Comparison of ENCODE assay signal across 15 cellular contexts in genomic region chr15:65194826-65195541, GRCh38. TPM values are rescaled to one million over a fixed set of nuclear protein-coding genes. Genes with fewer than 3 reads are reported as not detected.
DNase-seq lines count a peak whose midpoint lies in the region; ATAC-seq, FAIRE-seq and TF ChIP-seq lines count a peak whose summit lies in the region.
"Had no signal": no experiment of that assay in that cellular context is flagged by ENCODE, and none has a peak within 500 bp of the region (broad histone marks: within the 10 kb centered on the region; RNA-seq: fewer than 3 reads in every experiment).

No MANE protein-coding gene starts in this region.

- H2BK20ac ChIP-seq in H1 (ENCODE audit: low read length) = no peak overlapping the region

- H3K27ac ChIP-seq in H1 (ENCODE audit: low read depth, low read length) (no peak overlapping the region), testis (peak overlapping the region in 1 of 2 donors; percentile 78)
- H3K27ac ChIP-seq: hepatocyte had no signal

- H4K5ac ChIP-seq in H1 (ENCODE audit: insufficient read length, low read depth, low read length) = no peak overlapping the region

- TF ChIP-seq RAD21 in H1 (IDR thresholded peaks at IDR 0.05 in 1 of 2, conservative IDR thresholded peaks at IDR 0.05 in 1 of 2; ENCODE audit: low read depth in 2 of 2, low read length in 2 of 2) = no peak; a peak in 1 of 4 replicates

- no peaks in the 10 kb centered on the region for H3K4me1 Mint-ChIP-seq in activated CD8-positive, alpha-beta memory T cell treated with anti-CD3 and anti-CD28 coated beads, Interleukin-2, amount 10 ng/mL, durations not matched to agents 7 days and 5 days
- H3K4me1 Mint-ChIP-seq: activated CD4-positive, alpha-beta T cell treated with anti-CD3 and anti-CD28 coated beads, Interleukin-2, amount 10 ng/mL, durations not matched to agents 24 days and 14 days; neural crest cell had no signal

- H3K23ac ChIP-seq in H1 (ENCODE audit: insufficient read length) = no peak overlapping the region

- H3K14ac ChIP-seq in H1 (ENCODE audit: insufficient read length) = no peak overlapping the region

- H3K9me3 ChIP-seq in H1 (ENCODE audit: insufficient read depth in 2 of 2, low read depth in 1 of 2, low read length in 1 of 2) = peaks cover 3 to 5% of the 10 kb centered on the region in 2 experiments; a peak in 1 of 4 replicates
- no peaks in the 10 kb centered on the region for H3K9me3 ChIP-seq in testis

- H3K9me3 Mint-ChIP-seq in activated CD8-positive, alpha-beta memory T cell treated with anti-CD3 and anti-CD28 coated beads, Interleukin-2, amount 10 ng/mL, durations not matched to agents 7 days and 5 days (ENCODE audit: low read depth) = no peaks in the 10 kb centered on the region
- H3K9me3 Mint-ChIP-seq: activated CD4-positive, alpha-beta T cell treated with anti-CD3 and anti-CD28 coated beads, Interleukin-2, amount 10 ng/mL, durations not matched to agents 24 days and 14 days; neural crest cell had no signal

- TF ChIP-seq CTCF in H1 (IDR thresholded peaks at IDR 0.05; ENCODE audit: control extremely low read depth in 1 of 3, insufficient read depth in 1 of 3, low read depth in 1 of 3, low read length in 3 of 3) = peak in 2 of 3 experiments; percentile 8 to 14; a peak in 2 of 4 replicates
- TF ChIP-seq CTCF in testis (IDR thresholded peaks at IDR 0.05) = no peak

- no peak overlapping the region for H3K4me3 Mint-ChIP-seq in activated CD8-positive, alpha-beta memory T cell treated with anti-CD3 and anti-CD28 coated beads, Interleukin-2, amount 10 ng/mL, durations not matched to agents 7 days and 5 days
- H3K4me3 Mint-ChIP-seq: activated CD4-positive, alpha-beta T cell treated with anti-CD3 and anti-CD28 coated beads, Interleukin-2, amount 10 ng/mL, durations not matched to agents 24 days and 14 days; neural crest cell had no signal

- peak; percentile 34 for DNase-seq in activated CD8-positive, alpha-beta memory T cell treated with anti-CD3 and anti-CD28 coated beads, Interleukin-2, amount 50 U/mL, for 48 hours
- DNase-seq in activated CD8-positive, alpha-beta memory T cell treated with anti-CD3 and anti-CD28 coated beads, Interleukin-2, amount 10 ng/mL, durations not matched to agents 7 days and 5 days = no peak
- DNase-seq in H1 (ENCODE audit: low read depth in 1 of 2, low spot score in 2 of 2) = no peak
- DNase-seq in iPS-NIHi7 (ENCODE audit: extremely low spot score) = peak; percentile 23
- DNase-seq in testis = peak; percentile 63
- DNase-seq in SKM-1 (lab: John Stamatoyannopoulos, UW; ENCODE audit: unreplicated experiment) = no peak
- no peak for DNase-seq in effector CD4-positive, alpha-beta T cell
- DNase-seq: activated CD4-positive, alpha-beta T cell treated with anti-CD3 and anti-CD28 coated beads, Interleukin-2, amount 10 ng/mL, durations not matched to agents 24 days and 14 days; NCI-H1436 treated with DMSO at 0.1 percent for 48 hours; NCI-H774; T1000 had no signal

- no peak overlapping the region for H3K56ac ChIP-seq in H1 (replicated peaks; ENCODE audit: insufficient read length, low read depth, low read length)

- H3K27me3 Mint-ChIP-seq in activated CD8-positive, alpha-beta memory T cell treated with anti-CD3 and anti-CD28 coated beads, Interleukin-2, amount 10 ng/mL, durations not matched to agents 7 days and 5 days = no peaks in the 10 kb centered on the region

- H3K79me2 ChIP-seq in H1 (ENCODE audit: control insufficient read depth in 1 of 2, insufficient read depth in 2 of 2, low read length in 2 of 2) = no peaks in the 10 kb centered on the region
- H3K79me2 ChIP-seq: hepatocyte had no signal

- peak overlapping the region; percentile 49; the same call in 1 of the 2 replicates for H2AFZ ChIP-seq in H1 (ENCODE audit: low read length)
- H2AFZ ChIP-seq: hepatocyte had no signal

- H3K4me3 ChIP-seq in H1 (ENCODE audit: extremely low read depth in 1 of 4, insufficient read depth in 2 of 4, low read depth in 3 of 4, low read length in 4 of 4) (no peak overlapping the region), testis (no peak overlapping the region)
- H3K4me3 ChIP-seq: hepatocyte, smooth muscle cell had no signal

- no peak overlapping the region for H2BK120ac ChIP-seq in H1 (replicated peaks; ENCODE audit: low read depth, low read length)

- H2BK15ac ChIP-seq in H1 (ENCODE audit: low read length) = no peak overlapping the region

- TF ChIP-seq POLR2A in H1 (IDR thresholded peaks at IDR 0.05; ENCODE audit: control extremely low read depth in 1 of 2, low read depth in 2 of 2, low read length in 2 of 2) (no peak), testis (IDR thresholded peaks at IDR 0.05) (no peak)

- no peak overlapping the region for H3K4me2 ChIP-seq in H1 (ENCODE audit: insufficient read depth in 1 of 2, low read depth in 2 of 2, low read length in 2 of 2)
- H3K4me2 ChIP-seq: hepatocyte, smooth muscle cell had no signal

- no peak overlapping the region for H3K18ac ChIP-seq in H1 (ENCODE audit: extremely low read depth, low read length)

- no peaks in the 10 kb centered on the region for H4K20me1 ChIP-seq in H1 (replicated peaks in 1 of 2; ENCODE audit: control insufficient read depth in 1 of 2, insufficient read depth in 2 of 2, low read length in 2 of 2)

- H3K27ac Mint-ChIP-seq in activated CD8-positive, alpha-beta memory T cell treated with anti-CD3 and anti-CD28 coated beads, Interleukin-2, amount 10 ng/mL, durations not matched to agents 7 days and 5 days = no peak overlapping the region
- H3K27ac Mint-ChIP-seq: activated CD4-positive, alpha-beta T cell treated with anti-CD3 and anti-CD28 coated beads, Interleukin-2, amount 10 ng/mL, durations not matched to agents 24 days and 14 days had no signal

- H4K91ac ChIP-seq in H1 (replicated peaks; ENCODE audit: insufficient read length, low read length) = no peak overlapping the region

- POLR2A ChIA-PET in H1 (lab: Charles Lee; ENCODE audit: partially characterized antibody) = interaction anchor here (1.2 to 2.3 kb wide), 6 partner anchors 10 to 110 kb away, joined by 3 to 15 read pairs (median 6); partner anchors contain the start of genes CLPX and RNU5B-1

- no peak for TF ChIP-seq EP300 in H1 (IDR thresholded peaks at IDR 0.05; ENCODE audit: borderline replicate concordance in 1 of 2, low read depth in 2 of 2, low read length in 2 of 2)

- FAIRE-seq in H1 (lab: Jason Lieb, UNC) = no peak

- no peak overlapping the region for H2AK5ac ChIP-seq in H1 (ENCODE audit: low read depth, low read length)

- no peaks in the 10 kb centered on the region for H3K36me3 Mint-ChIP-seq in activated CD8-positive, alpha-beta memory T cell treated with anti-CD3 and anti-CD28 coated beads, Interleukin-2, amount 10 ng/mL, durations not matched to agents 7 days and 5 days

- CTCF ChIA-PET in activated CD8-positive, alpha-beta memory T cell treated with anti-CD3 and anti-CD28 coated beads, Interleukin-2, amount 10 ng/mL, durations not matched to agents 7 days and 5 days (lab: Charles Lee) = interaction anchor here (1.1 to 1.5 kb wide), 3 partner anchors 9 to 13 kb away, joined by 3 to 5 read pairs (median 3); partner anchors contain the start of gene CLPX
- CTCF ChIA-PET in H1 (lab: Charles Lee; ENCODE audit: partially characterized antibody) = interaction anchor here (0.6 to 11.8 kb wide), 17 partner anchors 15 to 917 kb away, joined by 3 to 123 read pairs (median 4); partner anchors contain the start of genes CILP and PARP16

- no peak overlapping the region for H4K8ac ChIP-seq in H1 (ENCODE audit: extremely low read depth, insufficient read depth, low read length)

- no peak overlapping the region for H2BK12ac ChIP-seq in H1 (ENCODE audit: low read depth, low read length)

- H3K9ac ChIP-seq in H1 (replicated peaks in 1 of 4; ENCODE audit: extremely low read depth in 1 of 4, low read depth in 3 of 4, low read length in 3 of 4) = no peak overlapping the region

- H3K27me3 ChIP-seq in H1 (replicated peaks in 1 of 4; ENCODE audit: control insufficient read depth in 3 of 4, extremely low read depth in 1 of 4, insufficient read depth in 3 of 4, low read length in 3 of 4) (no peaks in the 10 kb centered on the region), testis (no peaks in the 10 kb centered on the region)
- H3K27me3 ChIP-seq: hepatocyte had no signal

- H3K36me3 ChIP-seq in H1 (ENCODE audit: control insufficient read depth in 2 of 4, insufficient read depth in 4 of 4, low read length in 3 of 4) (no peaks in the 10 kb centered on the region), testis (ENCODE audit: low read depth, missing control alignments) (no peaks in the 10 kb centered on the region)

- no peak overlapping the region for H2BK5ac ChIP-seq in H1 (ENCODE audit: low read depth, low read length)

- 0 out of 7 replicates have a peak, but pooled peaks cover 0 to 2% (median 0%) of the 10 kb centered on the region in 4 experiments for H3K4me1 ChIP-seq in H1 (replicated peaks in 1 of 4; ENCODE audit: control insufficient read depth in 3 of 4, insufficient read depth in 4 of 4, low read length in 3 of 4)
- H3K4me1 ChIP-seq in testis = no peaks in the 10 kb centered on the region

- WGBS in H1 (ENCODE audit: extremely low coverage in 1 of 2, insufficient coverage in 1 of 2, insufficient read length in 1 of 2, insufficient replicate concordance in 2 of 2, low coverage in 1 of 2, low lambda C conversion rate in 2 of 2, missing lambda C conversion rate in 1 of 2), 2 experiments = 74% methylated on average over 5 of the region's 7 CpGs; no CpG with 5 or more reads in 1 of the 2 experiments
- WGBS in testis, 2 donors = 54 to 58% methylated on average over 5 to 7 of the region's 7 CpGs

- no peaks in the 10 kb centered on the region for H3K23me2 ChIP-seq in H1 (ENCODE audit: low read depth, low read length)

- intact Hi-C loops in testis (cut with DNase I; ENCODE audit: low total_unique reads) = no loop called here

- H3K4ac ChIP-seq in H1 (replicated peaks; ENCODE audit: insufficient read length, low read depth, low read length) = no peak overlapping the region

- no peaks in the 10 kb centered on the region for H3K79me1 ChIP-seq in H1 (ENCODE audit: low read depth, low read length)

- no peak for ATAC-seq in activated CD8-positive, alpha-beta memory T cell treated with anti-CD3 and anti-CD28 coated beads, Interleukin-2, amount 10 ng/mL, durations not matched to agents 7 days and 5 days
- no peak for ATAC-seq in HG03196 (IDR thresholded peaks at IDR 0.05; ENCODE audit: unreplicated experiment)

RNA-seq across cellular contexts. Expression of gene CLPX, which starts 9.8 kb away (rescaled TPM):
- 10 to 100 TPM; 46.8 to 58.8 TPM for total RNA-seq in activated CD8-positive, alpha-beta memory T cell treated with anti-CD3 and anti-CD28 coated beads, Interleukin-2, amount 10 ng/mL, durations not matched to agents 7 days and 5 days
- total RNA-seq in H1 (2021; fragmentation: NEBNext Ultra II Directional; extraction: Animal tissue kit (Norgen Biotek cat#: 25700)) = 53.6 and 56.4 TPM in 2 replicates
- polyA plus RNA-seq in H1 (2011; rRNA removed) (9.7 and 10.5 TPM in 2 replicates), testis (ENCODE audit: insufficient read depth, low read depth, low replicate concordance) (75.8 TPM)
- 30.8 TPM for polyA plus RNA-seq in H1 (2011; cell fraction: cytosol; rRNA removed)
- 7.8 TPM for polyA plus RNA-seq in H1 (2011; cell fraction: nucleus; rRNA removed)
- polyA plus RNA-seq in H1 (2012, experiment 1 of 2) = 36.5 to 56.0 TPM (median 38.5 TPM) in 4 replicates
- polyA plus RNA-seq in H1 (2012, experiment 2 of 2) = 2.3 TPM
- 20.1 TPM for polyA plus RNA-seq in H1 (2013, experiment 1 of 2)
- polyA plus RNA-seq in H1 (2013, experiment 2 of 2) = 18.7 TPM
- 18.1 and 20.7 TPM in 2 replicates for polyA minus RNA-seq in H1 (2011; rRNA and poly(A)+ RNA removed)
- 19.3 TPM for polyA minus RNA-seq in H1 (2011; cell fraction: cytosol; rRNA and poly(A)+ RNA removed)
- 16.2 TPM for polyA minus RNA-seq in H1 (2011; cell fraction: nucleus; rRNA and poly(A)+ RNA removed)
- 10 to 100 TPM; 60.4 to 89.4 TPM for total RNA-seq in testis

RNA-seq across cellular contexts. Expression of gene CILP, which starts 16.3 kb away (rescaled TPM):
- under 1 TPM in 1 of 2 experiments, not detected in 1; 0.05 TPM for total RNA-seq in activated CD8-positive, alpha-beta memory T cell treated with anti-CD3 and anti-CD28 coated beads, Interleukin-2, amount 10 ng/mL, durations not matched to agents 7 days and 5 days
- not detected in 2 replicates for total RNA-seq in H1 (2021; fragmentation: NEBNext Ultra II Directional; extraction: Animal tissue kit (Norgen Biotek cat#: 25700))
- polyA plus RNA-seq in H1 (2011; rRNA removed) = 0.02 TPM in 1 of 2 replicates, not detected in the other
- polyA plus RNA-seq in H1 (2011; cell fraction: cytosol; rRNA removed) = not detected
- polyA plus RNA-seq in H1 (2011; cell fraction: nucleus; rRNA removed) = 0.03 TPM
- not detected in 4 replicates for polyA plus RNA-seq in H1 (2012, experiment 1 of 2)
- polyA plus RNA-seq in H1 (2012, experiment 2 of 2) = not detected
- polyA plus RNA-seq in H1 (2013, experiment 1 of 2) = not detected
- polyA plus RNA-seq in H1 (2013, experiment 2 of 2) = not detected
- polyA minus RNA-seq in H1 (2011; rRNA and poly(A)+ RNA removed) = not detected in 2 replicates
- not detected for polyA minus RNA-seq in H1 (2011; cell fraction: cytosol; rRNA and poly(A)+ RNA removed)
- polyA minus RNA-seq in H1 (2011; cell fraction: nucleus; rRNA and poly(A)+ RNA removed) = not detected
- 10 to 100 TPM in 1 of 2 donors, 1 to 10 TPM in 1; 8.0 to 27.1 TPM for total RNA-seq in testis
- polyA plus RNA-seq in testis (ENCODE audit: insufficient read depth, low read depth, low replicate concordance) = 48.6 TPM

Comparison
In these comparisons a context has a peak if more than half of its experiments do, and no peak if none do; other contexts are left out.
1. DNase-seq: peak in activated CD8-positive, alpha-beta memory T cell treated with anti-CD3 and anti-CD28 coated beads, Interleukin-2, amount 50 U/mL, for 48 hours (single experiment), iPS-NIHi7 (single experiment) and testis (single experiment); none in activated CD8-positive, alpha-beta memory T cell treated with anti-CD3 and anti-CD28 coated beads, Interleukin-2, amount 10 ng/mL, durations not matched to agents 7 days and 5 days (single experiment), H1 (0 of 2), SKM-1 (single experiment) and effector CD4-positive, alpha-beta T cell (single experiment).
2. CTCF ChIP-seq: peak in H1 (2 of 3); none in testis (0 of 3).